In the genomic region with DNA sequence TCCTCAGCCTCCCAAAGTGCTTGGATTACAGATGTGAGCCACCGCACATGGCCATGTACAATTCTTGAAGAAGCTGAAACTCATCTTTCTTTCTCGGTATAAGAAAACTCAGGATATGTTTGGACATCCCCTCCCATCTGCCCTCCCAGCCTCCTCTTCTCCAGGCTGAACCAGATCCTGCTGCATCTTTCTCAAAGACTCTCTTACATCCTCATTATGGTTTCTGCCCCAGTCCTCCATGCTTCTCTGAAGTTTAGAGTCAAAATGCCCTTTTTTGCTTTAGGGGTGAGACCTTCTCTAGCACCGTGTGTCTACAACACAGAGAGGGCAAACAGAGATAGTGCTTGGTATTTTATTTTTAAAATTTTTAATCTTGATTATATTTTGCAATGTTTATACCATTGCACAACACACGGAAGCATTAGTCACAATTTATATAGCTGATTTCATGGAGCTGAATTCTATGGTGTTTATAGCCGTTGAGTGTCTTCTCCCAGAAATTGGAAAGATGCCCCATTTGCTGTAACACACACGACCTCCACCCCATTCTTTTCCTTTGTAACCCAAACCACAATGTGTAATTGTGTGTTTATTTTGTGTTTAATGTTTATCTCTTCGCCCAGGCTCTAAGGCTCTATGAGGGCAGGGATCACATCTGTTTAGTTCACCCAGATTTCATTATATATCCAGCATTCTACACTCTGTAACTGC, we compare ENCODE assay signal across 13 cellular contexts.
DNase-seq lines count a peak whose midpoint lies in the region; FAIRE-seq and TF ChIP-seq lines count a peak whose summit lies in the region.
"Had no signal": no experiment of that assay in that cellular context is flagged by ENCODE, and none has a peak within 500 bp of the region (broad histone marks: within the 10 kb centered on the region; RNA-seq: fewer than 3 reads in every experiment).

No MANE protein-coding gene starts in this region.

- H3K9ac ChIP-seq in endothelial cell of umbilical vein (replicated peaks; ENCODE audit: extremely low read depth, insufficient read depth, low read length), result no peak overlapping the region

- no peak for TF ChIP-seq POLR2A in endothelial cell of umbilical vein (IDR thresholded peaks at IDR 0.05; ENCODE audit: low read depth, low read length)

- FAIRE-seq in endothelial cell of umbilical vein (lab: Jason Lieb, UNC), result no peak

- no peaks in the 10 kb centered on the region for H3K79me2 ChIP-seq in endothelial cell of umbilical vein (ENCODE audit: control insufficient read depth, insufficient read depth, low read length)

- H3K4me2 ChIP-seq in endothelial cell of umbilical vein (ENCODE audit: insufficient read depth, low read length), result no peak overlapping the region

- intact Hi-C loops in endothelial cell of umbilical vein (cut with micrococcal nuclease), result no loop called here

- H3K9me3 ChIP-seq in endothelial cell of umbilical vein (replicated peaks; ENCODE audit: control insufficient read depth, insufficient read depth, low read length), result no peaks in the 10 kb centered on the region
- H3K9me3 ChIP-seq: neutrophil, thyroid gland had no signal

- BruUV-seq in endothelial cell of umbilical vein (replicated peaks; lab: Mats Ljungman, UMichigan), result no TSS peak

- no peak overlapping the region for H3K4me3 ChIP-seq in endothelial cell of umbilical vein (replicated peaks in 1 of 3; ENCODE audit: insufficient read depth in 1 of 3, low read depth in 1 of 3, low read length in 3 of 3)
- H3K4me3 ChIP-seq: thyroid gland had no signal

- no peak overlapping the region for H2AFZ ChIP-seq in endothelial cell of umbilical vein (ENCODE audit: low read depth, low read length)

- TF ChIP-seq CTCF in endothelial cell of umbilical vein (IDR thresholded peaks at IDR 0.05; ENCODE audit: extremely low read depth in 1 of 2, insufficient read depth in 1 of 2, low read depth in 1 of 2, low read length in 2 of 2), result no peak

- no peak overlapping the region for H3K27ac ChIP-seq in endothelial cell of umbilical vein (ENCODE audit: insufficient read depth, low read depth, low read length)
- H3K27ac ChIP-seq: neutrophil, thyroid gland had no signal

- no peaks in the 10 kb centered on the region for H3K9me1 ChIP-seq in endothelial cell of umbilical vein (replicated peaks; ENCODE audit: control insufficient read depth, extremely low read depth, insufficient read depth, low read length)

- dilution Hi-C loops in endothelial cell of umbilical vein (cut with MboI; ENCODE audit: extremely low pct_ligation_motif_present, low sequenced_read_pairs), result no loop called here

- POLR2A ChIA-PET in endothelial cell of umbilical vein (lab: Charles Lee), result no interaction called here

- CTCF ChIA-PET in endothelial cell of umbilical vein (lab: Charles Lee), result interaction anchor here (0.8 to 1.3 kb wide), 2 partner anchors 81 to 546 kb away, joined by 3 read pairs; no protein-coding TSS in a partner anchor

- no peaks in the 10 kb centered on the region for H4K20me1 ChIP-seq in endothelial cell of umbilical vein (replicated peaks; ENCODE audit: control insufficient read depth, extremely low read depth, insufficient read depth, low read length)

- no peaks in the 10 kb centered on the region for H3K27me3 ChIP-seq in endothelial cell of umbilical vein (ENCODE audit: control insufficient read depth in 2 of 2, insufficient read depth in 2 of 2, low read length in 2 of 2)
- H3K27me3 ChIP-seq: thyroid gland had no signal

- DNase-seq in EL, result peak; percentile 95
- peak; percentile 63 for DNase-seq in NCI-H748 (lab: John Stamatoyannopoulos, UW; ENCODE audit: unreplicated experiment)
- DNase-seq in endothelial cell of umbilical vein (ENCODE audit: low read depth, low spot score), result peak; percentile 23
- DNase-seq in non-pigmented ciliary epithelial cell (ENCODE audit: low read depth), result peak; percentile 79
- DNase-seq in pons (ENCODE audit: low spot score), result no peak
- DNase-seq in hypothalamus (lab: John Stamatoyannopoulos, UW), result no peak
- no peak for DNase-seq in ecto neural progenitor cell (ENCODE audit: low spot score)
- DNase-seq in stimulated activated naive CD4-positive, alpha-beta T cell (lab: John Stamatoyannopoulos, UW), result no peak
- DNase-seq: activated T-cell treated with anti-CD3 and anti-CD28 coated beads, Interleukin-2, amount 50 U/mL, for 48 hours; NCI-H146; stimulated activated CD4-positive, alpha-beta T cell treated with anti-CD3 and anti-CD28 coated beads, Interleukin-4, amount 100 ng/mL, for 4 hours; thyroid gland had no signal

- no peaks in the 10 kb centered on the region for H3K36me3 ChIP-seq in endothelial cell of umbilical vein (ENCODE audit: control insufficient read depth in 2 of 2, extremely low read depth in 1 of 2, insufficient read depth in 2 of 2, low read length in 2 of 2)
- H3K36me3 ChIP-seq: neutrophil, thyroid gland had no signal

- H3K4me1 ChIP-seq in endothelial cell of umbilical vein (ENCODE audit: control insufficient read depth, extremely low read depth, insufficient read depth, low read length), result peaks cover 8% of the 10 kb centered on the region
- H3K4me1 ChIP-seq: thyroid gland had no signal

TF ChIP-seq in endothelial cell of umbilical vein, 7 proteins besides CTCF, POLR2A, EP300 and RAD21:
- no peak for TF ChIP-seq POLR2AphosphoS5 (IDR thresholded peaks at IDR 0.05; ENCODE audit: insufficient read depth, low read depth, low read length)
- TF ChIP-seq, protein P1, sequence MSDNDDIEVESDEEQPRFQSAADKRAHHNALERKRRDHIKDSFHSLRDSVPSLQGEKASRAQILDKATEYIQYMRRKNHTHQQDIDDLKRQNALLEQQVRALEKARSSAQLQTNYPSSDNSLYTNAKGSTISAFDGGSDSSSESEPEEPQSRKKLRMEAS (IDR thresholded peaks at IDR 0.05; ENCODE audit: insufficient read depth, insufficient read length), result no peak
- no peak for TF ChIP-seq EZH2 (IDR thresholded peaks at IDR 0.05; ENCODE audit: borderline replicate concordance, low read depth, low read length, severe bottlenecking)
- no peak for TF ChIP-seq FOS (IDR thresholded peaks at IDR 0.05; ENCODE audit: borderline replicate concordance, insufficient read depth, low read length)
- TF ChIP-seq GATA2 (IDR thresholded peaks at IDR 0.05; ENCODE audit: insufficient read depth, insufficient read length, low read depth, low read length), result no peak
- no peak for TF ChIP-seq JUN (IDR thresholded peaks at IDR 0.05; ENCODE audit: borderline replicate concordance, insufficient read depth, insufficient read length, low read depth)
- no peak for TF ChIP-seq MYC (IDR thresholded peaks at IDR 0.05; ENCODE audit: low read depth, low read length)

Comparison
In these comparisons a context has a peak if more than half of its experiments do, and no peak if none do; other contexts are left out.
1. DNase-seq: peak in EL (single experiment), NCI-H748 (single experiment), endothelial cell of umbilical vein (single experiment) and non-pigmented ciliary epithelial cell (single experiment); none in pons (single experiment), hypothalamus (0 of 51), ecto neural progenitor cell (single experiment) and stimulated activated naive CD4-positive, alpha-beta T cell (0 of 6).